18 cellular contexts compared by ENCODE assay signal in the genomic region with DNA sequence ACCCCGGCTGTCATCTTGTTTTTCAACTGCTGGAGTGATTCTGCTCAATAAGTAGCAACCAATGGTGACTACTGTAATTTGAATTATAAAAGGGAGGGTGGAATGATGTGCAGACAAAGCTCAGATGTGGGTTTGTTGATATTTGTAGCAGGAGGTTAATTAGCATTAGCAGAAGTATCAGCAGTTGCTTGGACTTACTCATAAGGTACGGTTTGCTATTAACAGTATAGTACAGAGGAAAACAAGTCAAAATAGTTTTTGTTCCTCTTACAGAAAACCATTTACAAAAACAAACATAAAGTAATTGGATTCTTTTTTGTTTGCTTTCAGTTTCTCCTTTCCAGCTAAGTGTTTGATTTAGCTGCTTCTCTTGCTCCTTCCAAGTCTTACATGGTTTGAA.
"Had no signal": no experiment of that assay in that cellular context is flagged by ENCODE, and none has a peak within 500 bp of the region (broad histone marks: within the 10 kb centered on the region; RNA-seq: fewer than 3 reads in every experiment).

No MANE protein-coding gene starts in this region.

- H3K27ac Mint-ChIP-seq: activated CD4-positive, alpha-beta T cell treated with anti-CD3 and anti-CD28 coated beads for 36 hours; activated naive CD4-positive, alpha-beta T cell treated with anti-CD3 and anti-CD28 coated beads, Interleukin-2, amount 50 U/mL, for 72 hours; progenitor cell of endocrine pancreas; stimulated activated naive CD8-positive, alpha-beta T cell treated with anti-CD3 and anti-CD28 coated beads, Interleukin-15, Interleukin-2, amounts not matched to agents 100 ng/mL and 50 ng/mL, for 24 hours had no signal

- DNase-seq: activated CD4-positive, alpha-beta T cell treated with anti-CD3 and anti-CD28 coated beads for 36 hours; activated CD4-positive, alpha-beta T cell treated with anti-CD3 and anti-CD28 coated beads, Interleukin-2, amount 50 U/mL, for 48 hours; activated gamma-delta T cell treated with Interleukin-2 at 50 U/mL for 16 hours; cerebellar nuclear complex; cortex of kidney; effector CD4-positive, alpha-beta T cell; heart left ventricle; left ventricle myocardium inferior; mammary epithelial cell; trophoblast cell; WERI-Rb-1 had no signal

- H3K27me3 ChIP-seq: esophagus muscularis mucosa, gastroesophageal sphincter, heart left ventricle, right atrium auricular region had no signal

- ATAC-seq: activated CD4-positive, alpha-beta T cell treated with anti-CD3 and anti-CD28 coated beads for 36 hours; activated naive CD4-positive, alpha-beta T cell treated with anti-CD3 and anti-CD28 coated beads, Interleukin-2, amount 50 U/mL, for 72 hours; gastroesophageal sphincter; heart left ventricle had no signal

- H3K4me3 ChIP-seq: esophagus muscularis mucosa, gastroesophageal sphincter, heart left ventricle, left ventricle myocardium inferior, right atrium auricular region had no signal

- H3K4me3 Mint-ChIP-seq: activated CD4-positive, alpha-beta T cell treated with anti-CD3 and anti-CD28 coated beads for 36 hours; neural crest cell; stimulated activated naive CD8-positive, alpha-beta T cell treated with anti-CD3 and anti-CD28 coated beads, Interleukin-15, Interleukin-2, amounts not matched to agents 100 ng/mL and 50 ng/mL, for 24 hours had no signal

- H3K36me3 ChIP-seq: esophagus muscularis mucosa, gastroesophageal sphincter, heart left ventricle, left ventricle myocardium inferior, right atrium auricular region, WERI-Rb-1 had no signal

- H3K4me1 ChIP-seq: esophagus muscularis mucosa, gastroesophageal sphincter, heart left ventricle, left ventricle myocardium inferior, right atrium auricular region had no signal

- H3K27me3 Mint-ChIP-seq: activated CD4-positive, alpha-beta T cell treated with anti-CD3 and anti-CD28 coated beads for 36 hours; stimulated activated naive CD8-positive, alpha-beta T cell treated with anti-CD3 and anti-CD28 coated beads, Interleukin-15, Interleukin-2, amounts not matched to agents 100 ng/mL and 50 ng/mL, for 24 hours had no signal

- H3K9me3 Mint-ChIP-seq: neural crest cell had no signal

- H3K36me3 Mint-ChIP-seq: activated naive CD4-positive, alpha-beta T cell treated with anti-CD3 and anti-CD28 coated beads, Interleukin-2, amount 50 U/mL, for 72 hours had no signal

- H3K27ac ChIP-seq: esophagus muscularis mucosa, gastroesophageal sphincter, heart left ventricle, left ventricle myocardium inferior, right atrium auricular region, WERI-Rb-1 had no signal

- H3K9me3 ChIP-seq: esophagus muscularis mucosa, gastroesophageal sphincter, heart left ventricle, left ventricle myocardium inferior, right atrium auricular region had no signal

- H3K4me1 Mint-ChIP-seq: activated CD4-positive, alpha-beta T cell treated with anti-CD3 and anti-CD28 coated beads for 36 hours had no signal
